ENCODE assay signal across 1 cellular context in the genomic region with DNA sequence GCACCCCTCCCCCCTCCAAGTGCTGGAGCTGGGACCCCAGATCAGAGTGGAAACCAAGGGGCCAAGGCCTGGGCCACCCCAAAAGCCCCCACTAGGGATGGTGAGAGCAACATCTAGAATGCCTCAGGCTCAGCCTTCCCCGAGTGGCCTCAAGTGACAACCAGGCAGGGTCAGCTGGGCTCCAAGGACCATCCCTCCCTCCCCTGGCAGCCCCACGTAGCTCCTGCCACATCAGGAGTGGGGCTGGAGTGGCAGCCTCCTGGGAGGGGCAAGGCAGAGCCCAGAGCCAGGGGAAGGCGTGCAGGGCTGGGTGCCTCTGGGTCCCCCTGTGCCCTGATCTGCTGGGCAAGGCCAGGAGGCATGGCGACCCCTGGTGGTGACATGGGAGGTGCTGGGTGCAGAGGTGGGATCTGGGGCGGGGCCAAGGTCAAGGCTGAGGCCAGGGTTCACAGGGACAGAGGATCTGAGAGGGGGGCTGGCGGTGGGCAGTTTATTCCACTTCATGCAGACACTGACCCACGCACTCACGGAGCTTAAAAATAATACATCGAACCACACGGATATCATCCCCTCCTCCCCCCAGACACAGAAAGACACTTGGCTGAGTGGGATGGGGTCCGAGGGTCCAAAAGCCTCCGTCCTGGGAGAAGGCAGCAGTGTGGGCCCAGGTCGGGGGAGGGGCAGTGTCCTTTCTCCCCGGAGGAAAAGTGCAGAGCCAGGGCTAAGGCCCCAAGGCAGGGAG.
A peak's percentile ranks its signal among the peaks of the same experiment; 100 is the strongest.
TF ChIP-seq lines count a peak whose summit lies in the region.

No MANE protein-coding gene starts in this region.

TF ChIP-seq in HepG2, 621 proteins besides CTCF, POLR2A, EP300 and RAD21 (continued from another document and continues in another):
- TF ChIP-seq, protein P1, sequence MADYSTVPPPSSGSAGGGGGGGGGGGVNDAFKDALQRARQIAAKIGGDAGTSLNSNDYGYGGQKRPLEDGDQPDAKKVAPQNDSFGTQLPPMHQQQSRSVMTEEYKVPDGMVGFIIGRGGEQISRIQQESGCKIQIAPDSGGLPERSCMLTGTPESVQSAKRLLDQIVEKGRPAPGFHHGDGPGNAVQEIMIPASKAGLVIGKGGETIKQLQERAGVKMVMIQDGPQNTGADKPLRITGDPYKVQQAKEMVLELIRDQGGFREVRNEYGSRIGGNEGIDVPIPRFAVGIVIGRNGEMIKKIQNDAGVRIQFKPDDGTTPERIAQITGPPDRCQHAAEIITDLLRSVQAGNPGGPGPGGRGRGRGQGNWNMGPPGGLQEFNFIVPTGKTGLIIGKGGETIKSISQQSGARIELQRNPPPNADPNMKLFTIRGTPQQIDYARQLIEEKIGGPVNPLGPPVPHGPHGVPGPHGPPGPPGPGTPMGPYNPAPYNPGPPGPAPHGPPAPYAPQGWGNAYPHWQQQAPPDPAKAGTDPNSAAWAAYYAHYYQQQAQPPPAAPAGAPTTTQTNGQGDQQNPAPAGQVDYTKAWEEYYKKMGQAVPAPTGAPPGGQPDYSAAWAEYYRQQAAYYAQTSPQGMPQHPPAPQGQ (CRISPR knock-in tag; IDR thresholded peaks at IDR 0.05; ENCODE audit: borderline replicate concordance) = 0 out of 2 replicates have a peak, but pooled peaks have one; percentile 62
- TF ChIP-seq CCDC6 (CRISPR knock-in tag; IDR thresholded peaks at IDR 0.05) (no peak), HOXA9 (CRISPR knock-in tag; IDR thresholded peaks at IDR 0.05; ENCODE audit: borderline replicate concordance) (no peak), SMAD9 (CRISPR knock-in tag; IDR thresholded peaks at IDR 0.05) (no peak), NR2F1 (CRISPR knock-in tag; IDR thresholded peaks at IDR 0.05) (peak; percentile 98 to 99), ZMYM2 (CRISPR knock-in tag; IDR thresholded peaks at IDR 0.05) (peak; percentile 69; the same call in 1 of the 2 replicates), ZNF556 (CRISPR knock-in tag; IDR thresholded peaks at IDR 0.05; ENCODE audit: borderline replicate concordance) (0 out of 2 replicates have a peak, but pooled peaks have one; percentile 50), YEATS2 (CRISPR knock-in tag; IDR thresholded peaks at IDR 0.05; ENCODE audit: borderline replicate concordance) (peak; percentile 49; the same call in 1 of the 2 replicates), JDP2 (CRISPR knock-in tag; IDR thresholded peaks at IDR 0.05; ENCODE audit: borderline replicate concordance) (no peak), RFXAP (CRISPR knock-in tag; IDR thresholded peaks at IDR 0.05; ENCODE audit: borderline replicate concordance) (peak; percentile 48; the same call in 1 of the 2 replicates), RCOR2 (CRISPR knock-in tag; IDR thresholded peaks at IDR 0.05) (peak; percentile 74; the same call in 1 of the 2 replicates), ZNF749 (CRISPR knock-in tag; IDR thresholded peaks at IDR 0.05; ENCODE audit: borderline replicate concordance) (0 out of 2 replicates have a peak, but pooled peaks have one; percentile 56), ZNF101 (CRISPR knock-in tag; IDR thresholded peaks at IDR 0.05; ENCODE audit: borderline replicate concordance, low read depth) (no peak), HOXD1 (CRISPR knock-in tag; IDR thresholded peaks at IDR 0.05) (0 out of 2 replicates have a peak, but pooled peaks have one; percentile 35), DNMT3B (CRISPR knock-in tag; conservative IDR thresholded peaks at IDR 0.05) (no peak), SMAD1 (CRISPR knock-in tag; IDR thresholded peaks at IDR 0.05; ENCODE audit: borderline replicate concordance, low read depth) (peak; percentile 42; the same call in 1 of the 2 replicates), SP5 (CRISPR knock-in tag; IDR thresholded peaks at IDR 0.05; ENCODE audit: borderline replicate concordance, low read depth) (peak; percentile 99), SAFB2 (CRISPR knock-in tag; IDR thresholded peaks at IDR 0.05; ENCODE audit: borderline replicate concordance, low read depth) (no peak), ARNT2 (CRISPR knock-in tag; IDR thresholded peaks at IDR 0.05; ENCODE audit: low read depth) (peak; percentile 75; the same call in 1 of the 2 replicates), ZNF292 (CRISPR knock-in tag; IDR thresholded peaks at IDR 0.05; ENCODE audit: borderline replicate concordance, low read depth) (0 out of 2 replicates have a peak, but pooled peaks have one; percentile 18), NR2C2 (CRISPR knock-in tag; IDR thresholded peaks at IDR 0.05; ENCODE audit: borderline replicate concordance) (peak; percentile 93), ZSCAN22 (CRISPR knock-in tag; IDR thresholded peaks at IDR 0.05) (no peak), NFE2L2 (IDR thresholded peaks at IDR 0.05; ENCODE audit: low read length) (no peak), TAF1 (CRISPR knock-in tag; IDR thresholded peaks at IDR 0.05) (peak; percentile 29; the same call in 1 of the 2 replicates), TCF12 (IDR thresholded peaks at IDR 0.05) (no peak), TCF12 (CRISPR knock-in tag; IDR thresholded peaks at IDR 0.05) (peak; percentile 67; the same call in 1 of the 2 replicates), ZBTB7A (CRISPR knock-in tag; IDR thresholded peaks at IDR 0.05) (peak; percentile 96), FOXP1 (IDR thresholded peaks at IDR 0.05) (no peak), FOXP1 (CRISPR knock-in tag; IDR thresholded peaks at IDR 0.05) (0 out of 2 replicates have a peak, but pooled peaks have one; percentile 30), ZNF572 (CRISPR knock-in tag; IDR thresholded peaks at IDR 0.05) (no peak)
- TF ChIP-seq, protein P2, sequence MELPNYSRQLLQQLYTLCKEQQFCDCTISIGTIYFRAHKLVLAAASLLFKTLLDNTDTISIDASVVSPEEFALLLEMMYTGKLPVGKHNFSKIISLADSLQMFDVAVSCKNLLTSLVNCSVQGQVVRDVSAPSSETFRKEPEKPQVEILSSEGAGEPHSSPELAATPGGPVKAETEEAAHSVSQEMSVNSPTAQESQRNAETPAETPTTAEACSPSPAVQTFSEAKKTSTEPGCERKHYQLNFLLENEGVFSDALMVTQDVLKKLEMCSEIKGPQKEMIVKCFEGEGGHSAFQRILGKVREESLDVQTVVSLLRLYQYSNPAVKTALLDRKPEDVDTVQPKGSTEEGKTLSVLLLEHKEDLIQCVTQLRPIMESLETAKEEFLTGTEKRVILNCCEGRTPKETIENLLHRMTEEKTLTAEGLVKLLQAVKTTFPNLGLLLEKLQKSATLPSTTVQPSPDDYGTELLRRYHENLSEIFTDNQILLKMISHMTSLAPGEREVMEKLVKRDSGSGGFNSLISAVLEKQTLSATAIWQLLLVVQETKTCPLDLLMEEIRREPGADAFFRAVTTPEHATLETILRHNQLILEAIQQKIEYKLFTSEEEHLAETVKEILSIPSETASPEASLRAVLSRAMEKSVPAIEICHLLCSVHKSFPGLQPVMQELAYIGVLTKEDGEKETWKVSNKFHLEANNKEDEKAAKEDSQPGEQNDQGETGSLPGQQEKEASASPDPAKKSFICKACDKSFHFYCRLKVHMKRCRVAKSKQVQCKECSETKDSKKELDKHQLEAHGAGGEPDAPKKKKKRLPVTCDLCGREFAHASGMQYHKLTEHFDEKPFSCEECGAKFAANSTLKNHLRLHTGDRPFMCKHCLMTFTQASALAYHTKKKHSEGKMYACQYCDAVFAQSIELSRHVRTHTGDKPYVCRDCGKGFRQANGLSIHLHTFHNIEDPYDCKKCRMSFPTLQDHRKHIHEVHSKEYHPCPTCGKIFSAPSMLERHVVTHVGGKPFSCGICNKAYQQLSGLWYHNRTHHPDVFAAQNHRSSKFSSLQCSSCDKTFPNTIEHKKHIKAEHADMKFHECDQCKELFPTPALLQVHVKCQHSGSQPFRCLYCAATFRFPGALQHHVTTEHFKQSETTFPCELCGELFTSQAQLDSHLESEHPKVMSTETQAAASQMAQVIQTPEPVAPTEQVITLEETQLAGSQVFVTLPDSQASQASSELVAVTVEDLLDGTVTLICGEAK (IDR thresholded peaks at IDR 0.05) = no peak
- TF ChIP-seq, protein P2 (CRISPR knock-in tag; IDR thresholded peaks at IDR 0.05) = no peak
- TF ChIP-seq, protein P3, sequence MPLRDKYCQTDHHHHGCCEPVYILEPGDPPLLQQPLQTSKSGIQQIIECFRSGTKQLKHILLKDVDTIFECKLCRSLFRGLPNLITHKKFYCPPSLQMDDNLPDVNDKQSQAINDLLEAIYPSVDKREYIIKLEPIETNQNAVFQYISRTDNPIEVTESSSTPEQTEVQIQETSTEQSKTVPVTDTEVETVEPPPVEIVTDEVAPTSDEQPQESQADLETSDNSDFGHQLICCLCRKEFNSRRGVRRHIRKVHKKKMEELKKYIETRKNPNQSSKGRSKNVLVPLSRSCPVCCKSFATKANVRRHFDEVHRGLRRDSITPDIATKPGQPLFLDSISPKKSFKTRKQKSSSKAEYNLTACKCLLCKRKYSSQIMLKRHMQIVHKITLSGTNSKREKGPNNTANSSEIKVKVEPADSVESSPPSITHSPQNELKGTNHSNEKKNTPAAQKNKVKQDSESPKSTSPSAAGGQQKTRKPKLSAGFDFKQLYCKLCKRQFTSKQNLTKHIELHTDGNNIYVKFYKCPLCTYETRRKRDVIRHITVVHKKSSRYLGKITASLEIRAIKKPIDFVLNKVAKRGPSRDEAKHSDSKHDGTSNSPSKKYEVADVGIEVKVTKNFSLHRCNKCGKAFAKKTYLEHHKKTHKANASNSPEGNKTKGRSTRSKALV (CRISPR knock-in tag; IDR thresholded peaks at IDR 0.05) = no peak; the same call in none of the 2 replicates
- TF ChIP-seq, protein P4, sequence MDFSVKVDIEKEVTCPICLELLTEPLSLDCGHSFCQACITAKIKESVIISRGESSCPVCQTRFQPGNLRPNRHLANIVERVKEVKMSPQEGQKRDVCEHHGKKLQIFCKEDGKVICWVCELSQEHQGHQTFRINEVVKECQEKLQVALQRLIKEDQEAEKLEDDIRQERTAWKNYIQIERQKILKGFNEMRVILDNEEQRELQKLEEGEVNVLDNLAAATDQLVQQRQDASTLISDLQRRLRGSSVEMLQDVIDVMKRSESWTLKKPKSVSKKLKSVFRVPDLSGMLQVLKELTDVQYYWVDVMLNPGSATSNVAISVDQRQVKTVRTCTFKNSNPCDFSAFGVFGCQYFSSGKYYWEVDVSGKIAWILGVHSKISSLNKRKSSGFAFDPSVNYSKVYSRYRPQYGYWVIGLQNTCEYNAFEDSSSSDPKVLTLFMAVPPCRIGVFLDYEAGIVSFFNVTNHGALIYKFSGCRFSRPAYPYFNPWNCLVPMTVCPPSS (IDR thresholded peaks at IDR 0.05) = no peak
- TF ChIP-seq, protein P5, sequence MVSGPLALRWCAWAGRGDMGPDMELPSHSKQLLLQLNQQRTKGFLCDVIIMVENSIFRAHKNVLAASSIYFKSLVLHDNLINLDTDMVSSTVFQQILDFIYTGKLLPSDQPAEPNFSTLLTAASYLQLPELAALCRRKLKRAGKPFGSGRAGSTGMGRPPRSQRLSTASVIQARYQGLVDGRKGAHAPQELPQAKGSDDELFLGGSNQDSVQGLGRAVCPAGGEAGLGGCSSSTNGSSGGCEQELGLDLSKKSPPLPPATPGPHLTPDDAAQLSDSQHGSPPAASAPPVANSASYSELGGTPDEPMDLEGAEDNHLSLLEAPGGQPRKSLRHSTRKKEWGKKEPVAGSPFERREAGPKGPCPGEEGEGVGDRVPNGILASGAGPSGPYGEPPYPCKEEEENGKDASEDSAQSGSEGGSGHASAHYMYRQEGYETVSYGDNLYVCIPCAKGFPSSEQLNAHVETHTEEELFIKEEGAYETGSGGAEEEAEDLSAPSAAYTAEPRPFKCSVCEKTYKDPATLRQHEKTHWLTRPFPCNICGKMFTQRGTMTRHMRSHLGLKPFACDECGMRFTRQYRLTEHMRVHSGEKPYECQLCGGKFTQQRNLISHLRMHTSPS (CRISPR knock-in tag; IDR thresholded peaks at IDR 0.05; ENCODE audit: low read depth) = peak; percentile 99
- TF ChIP-seq, protein P6, sequence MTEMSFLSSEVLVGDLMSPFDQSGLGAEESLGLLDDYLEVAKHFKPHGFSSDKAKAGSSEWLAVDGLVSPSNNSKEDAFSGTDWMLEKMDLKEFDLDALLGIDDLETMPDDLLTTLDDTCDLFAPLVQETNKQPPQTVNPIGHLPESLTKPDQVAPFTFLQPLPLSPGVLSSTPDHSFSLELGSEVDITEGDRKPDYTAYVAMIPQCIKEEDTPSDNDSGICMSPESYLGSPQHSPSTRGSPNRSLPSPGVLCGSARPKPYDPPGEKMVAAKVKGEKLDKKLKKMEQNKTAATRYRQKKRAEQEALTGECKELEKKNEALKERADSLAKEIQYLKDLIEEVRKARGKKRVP (CRISPR knock-in tag; IDR thresholded peaks at IDR 0.05) = no peak
- TF ChIP-seq, protein P7, sequence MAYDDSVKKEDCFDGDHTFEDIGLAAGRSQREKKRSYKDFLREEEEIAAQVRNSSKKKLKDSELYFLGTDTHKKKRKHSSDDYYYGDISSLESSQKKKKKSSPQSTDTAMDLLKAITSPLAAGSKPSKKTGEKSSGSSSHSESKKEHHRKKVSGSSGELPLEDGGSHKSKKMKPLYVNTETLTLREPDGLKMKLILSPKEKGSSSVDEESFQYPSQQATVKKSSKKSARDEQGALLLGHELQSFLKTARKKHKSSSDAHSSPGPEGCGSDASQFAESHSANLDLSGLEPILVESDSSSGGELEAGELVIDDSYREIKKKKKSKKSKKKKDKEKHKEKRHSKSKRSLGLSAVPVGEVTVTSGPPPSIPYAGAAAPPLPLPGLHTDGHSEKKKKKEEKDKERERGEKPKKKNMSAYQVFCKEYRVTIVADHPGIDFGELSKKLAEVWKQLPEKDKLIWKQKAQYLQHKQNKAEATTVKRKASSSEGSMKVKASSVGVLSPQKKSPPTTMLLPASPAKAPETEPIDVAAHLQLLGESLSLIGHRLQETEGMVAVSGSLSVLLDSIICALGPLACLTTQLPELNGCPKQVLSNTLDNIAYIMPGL (CRISPR knock-in tag; IDR thresholded peaks at IDR 0.05; ENCODE audit: borderline replicate concordance in 1 of 2, low read depth in 1 of 2) = peak; percentile 94
- TF ChIP-seq, protein P8, sequence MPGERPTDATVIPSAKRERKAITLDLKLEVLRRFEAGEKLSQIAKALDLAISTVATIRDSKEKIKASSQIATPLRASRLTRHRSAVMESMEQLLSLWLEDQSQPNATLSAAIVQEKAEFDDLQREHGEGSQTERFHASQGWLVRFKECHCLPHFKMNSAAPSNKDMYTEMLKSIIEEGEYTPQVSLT (CRISPR knock-in tag; IDR thresholded peaks at IDR 0.05; ENCODE audit: borderline replicate concordance, low read depth) = no peak
